In genomic region chr13:27339299-27339698, GRCh38 we compare ENCODE assay signal across 8 cellular contexts.
A peak's percentile ranks its signal among the peaks of the same experiment; 100 is the strongest.
DNase-seq lines count a peak whose midpoint lies in the region; ATAC-seq and TF ChIP-seq lines count a peak whose summit lies in the region.

No MANE protein-coding gene starts in this region.

- DNase-seq in MCF 10A (ENCODE audit: unreplicated experiment) (peak; percentile 64), breast epithelium (ENCODE audit: low spot score in 2 of 2) (no peak), HL-60 (ENCODE audit: low read depth in 1 of 2, low spot score in 1 of 2) (peak in 1 of 2 experiments; percentile 69), brain microvascular endothelial cell (peak; percentile 28), naive B cell (peak; percentile 11), A172 (ENCODE audit: low spot score) (no peak), NCI-H2196 (lab: John Stamatoyannopoulos, UW; ENCODE audit: unreplicated experiment) (no peak)

- BruUV-seq in MCF 10A (replicated peaks; lab: Mats Ljungman, UMichigan) = no TSS peak

- H3K27ac Mint-ChIP-seq in MCF 10A (ENCODE audit: low read depth, unreplicated experiment) (no peak overlapping the region), naive B cell (no peak overlapping the region)

- H3K27me3 Mint-ChIP-seq in MCF 10A (ENCODE audit: insufficient read depth, unreplicated experiment) = no peaks in the 10 kb centered on the region
- H3K27me3 Mint-ChIP-seq in naive B cell = peaks cover 17 to 38% (median 36%) of the 10 kb centered on the region in 3 donors

- no peak for TF ChIP-seq POLR2A in breast epithelium (IDR thresholded peaks at IDR 0.05)

- H3K36me3 ChIP-seq in breast epithelium (no peaks in the 10 kb centered on the region), brain microvascular endothelial cell (replicated peaks) (no peaks in the 10 kb centered on the region)

- no peaks in the 10 kb centered on the region for H3K9me3 Mint-ChIP-seq in MCF 10A (ENCODE audit: unreplicated experiment)
- H3K9me3 Mint-ChIP-seq in naive B cell = peaks cover 0 to under 1% (median 0%) of the 10 kb centered on the region in 7 donors

- in situ Hi-C loops in brain microvascular endothelial cell (cut with HindIII; ENCODE audit: low pct_ligation_motif_present, low sequenced_read_pairs) = no loop called here

- CTCF ChIA-PET in MCF 10A (lab: Yijun Ruan, JAX) = interaction anchor here (0.6 to 1.3 kb wide), 10 partner anchors 8 to 517 kb away, joined by 3 to 6 read pairs (median 4); no protein-coding TSS in a partner anchor

- H3K4me1 Mint-ChIP-seq in MCF 10A (ENCODE audit: insufficient read depth, unreplicated experiment) = peaks cover 16% of the 10 kb centered on the region
- H3K4me1 Mint-ChIP-seq in naive B cell = peaks cover 0 to 6% (median 5%) of the 10 kb centered on the region in 3 donors

- ATAC-seq in SK-N-SH treated with all-trans-retinoic acid at 6 μM for 48 hours (peak; percentile 90), naive B cell (ENCODE audit: low read depth in 2 of 2) (peak; percentile 68 to 73)

- H3K4me3 Mint-ChIP-seq in MCF 10A (ENCODE audit: unreplicated experiment) = no peak overlapping the region
- no peak overlapping the region for H3K4me3 Mint-ChIP-seq in naive B cell

- H3K27me3 ChIP-seq in breast epithelium = no peaks in the 10 kb centered on the region
- H3K27me3 ChIP-seq in HL-60 (ENCODE audit: insufficient read depth, poor library complexity, severe bottlenecking) = peaks cover 13% of the 10 kb centered on the region
- no peaks in the 10 kb centered on the region for H3K27me3 ChIP-seq in brain microvascular endothelial cell (replicated peaks)

- no peaks in the 10 kb centered on the region for H3K9me3 ChIP-seq in breast epithelium

- H3K27ac ChIP-seq in breast epithelium = no peak overlapping the region
- no peak overlapping the region for H3K27ac ChIP-seq in HL-60 (replicated peaks)
- no peak overlapping the region for H3K27ac ChIP-seq in brain microvascular endothelial cell

- H3K4me3 ChIP-seq in breast epithelium (no peak overlapping the region), HL-60 (replicated peaks; ENCODE audit: insufficient read depth, low read length) (no peak overlapping the region), brain microvascular endothelial cell (ENCODE audit: low read depth, low read length) (no peak overlapping the region)

- H3K36me3 Mint-ChIP-seq in MCF 10A (ENCODE audit: insufficient read depth, unreplicated experiment) (no peaks in the 10 kb centered on the region), naive B cell (no peaks in the 10 kb centered on the region)

- intact Hi-C loops in MCF 10A (cut with micrococcal nuclease) (no loop called here), breast epithelium (cut with DNase I; ENCODE audit: low total_unique reads) (no loop called here)

- no peaks in the 10 kb centered on the region for H3K4me1 ChIP-seq in breast epithelium

- TF ChIP-seq CTCF in MCF 10A (IDR thresholded peaks at IDR 0.05; ENCODE audit: unreplicated experiment) (peak; percentile 40), breast epithelium (IDR thresholded peaks at IDR 0.05) (no peak), HL-60 (IDR thresholded peaks at IDR 0.05; ENCODE audit: insufficient read depth, low read length) (peak; percentile 59), brain microvascular endothelial cell (IDR thresholded peaks at IDR 0.05; ENCODE audit: low read depth, low read length, missing control alignments) (peak; percentile 84)

- POLR2A ChIA-PET in MCF 10A (lab: Yijun Ruan, JAX) = interaction anchor here (0.6 to 1.3 kb wide), 3 partner anchors 48 to 343 kb away, joined by 3 read pairs; partner anchors contain the start of gene RASL11A

TF ChIP-seq in SK-N-SH treated with all-trans-retinoic acid at 6 μM for 48 hours, 23 proteins besides CTCF, POLR2A, EP300 and RAD21:
- no peak for TF ChIP-seq ZFP3 (CRISPR knock-in tag; IDR thresholded peaks at IDR 0.05)
- TF ChIP-seq ARNTL (CRISPR knock-in tag; IDR thresholded peaks at IDR 0.05; ENCODE audit: borderline replicate concordance, low read depth) = no peak
- TF ChIP-seq, protein P1, sequence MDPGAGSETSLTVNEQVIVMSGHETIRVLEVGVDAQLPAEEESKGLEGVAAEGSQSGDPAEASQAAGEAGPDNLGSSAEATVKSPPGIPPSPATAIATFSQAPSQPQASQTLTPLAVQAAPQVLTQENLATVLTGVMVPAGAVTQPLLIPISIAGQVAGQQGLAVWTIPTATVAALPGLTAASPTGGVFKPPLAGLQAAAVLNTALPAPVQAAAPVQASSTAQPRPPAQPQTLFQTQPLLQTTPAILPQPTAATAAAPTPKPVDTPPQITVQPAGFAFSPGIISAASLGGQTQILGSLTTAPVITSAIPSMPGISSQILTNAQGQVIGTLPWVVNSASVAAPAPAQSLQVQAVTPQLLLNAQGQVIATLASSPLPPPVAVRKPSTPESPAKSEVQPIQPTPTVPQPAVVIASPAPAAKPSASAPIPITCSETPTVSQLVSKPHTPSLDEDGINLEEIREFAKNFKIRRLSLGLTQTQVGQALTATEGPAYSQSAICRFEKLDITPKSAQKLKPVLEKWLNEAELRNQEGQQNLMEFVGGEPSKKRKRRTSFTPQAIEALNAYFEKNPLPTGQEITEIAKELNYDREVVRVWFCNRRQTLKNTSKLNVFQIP (CRISPR knock-in tag; IDR thresholded peaks at IDR 0.05; ENCODE audit: borderline replicate concordance, low read depth) = no peak
- TF ChIP-seq PPARA (CRISPR knock-in tag; IDR thresholded peaks at IDR 0.05; ENCODE audit: borderline replicate concordance) = no peak
- no peak for TF ChIP-seq CSRNP3 (CRISPR knock-in tag; IDR thresholded peaks at IDR 0.05)
- TF ChIP-seq, protein P2, sequence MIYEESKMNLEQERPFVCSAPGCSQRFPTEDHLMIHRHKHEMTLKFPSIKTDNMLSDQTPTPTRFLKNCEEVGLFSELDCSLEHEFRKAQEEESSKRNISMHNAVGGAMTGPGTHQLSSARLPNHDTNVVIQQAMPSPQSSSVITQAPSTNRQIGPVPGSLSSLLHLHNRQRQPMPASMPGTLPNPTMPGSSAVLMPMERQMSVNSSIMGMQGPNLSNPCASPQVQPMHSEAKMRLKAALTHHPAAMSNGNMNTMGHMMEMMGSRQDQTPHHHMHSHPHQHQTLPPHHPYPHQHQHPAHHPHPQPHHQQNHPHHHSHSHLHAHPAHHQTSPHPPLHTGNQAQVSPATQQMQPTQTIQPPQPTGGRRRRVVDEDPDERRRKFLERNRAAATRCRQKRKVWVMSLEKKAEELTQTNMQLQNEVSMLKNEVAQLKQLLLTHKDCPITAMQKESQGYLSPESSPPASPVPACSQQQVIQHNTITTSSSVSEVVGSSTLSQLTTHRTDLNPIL (CRISPR knock-in tag; IDR thresholded peaks at IDR 0.05; ENCODE audit: low read depth) = no peak
- no peak for TF ChIP-seq ZC3H10 (CRISPR knock-in tag; IDR thresholded peaks at IDR 0.05)
- no peak for TF ChIP-seq ZNF70 (CRISPR knock-in tag; IDR thresholded peaks at IDR 0.05)

Comparison
In these comparisons a context has a peak if more than half of its experiments do, and no peak if none do; other contexts are left out.
1. DNase-seq: peak in MCF 10A (single experiment), brain microvascular endothelial cell (single experiment) and naive B cell (single experiment); none in breast epithelium (0 of 2), A172 (single experiment) and NCI-H2196 (single experiment).
2. CTCF ChIP-seq: peak in MCF 10A (single experiment), HL-60 (single experiment) and brain microvascular endothelial cell (single experiment); none in breast epithelium (0 of 3).